8 cellular contexts compared by ENCODE assay signal in the genomic region with DNA sequence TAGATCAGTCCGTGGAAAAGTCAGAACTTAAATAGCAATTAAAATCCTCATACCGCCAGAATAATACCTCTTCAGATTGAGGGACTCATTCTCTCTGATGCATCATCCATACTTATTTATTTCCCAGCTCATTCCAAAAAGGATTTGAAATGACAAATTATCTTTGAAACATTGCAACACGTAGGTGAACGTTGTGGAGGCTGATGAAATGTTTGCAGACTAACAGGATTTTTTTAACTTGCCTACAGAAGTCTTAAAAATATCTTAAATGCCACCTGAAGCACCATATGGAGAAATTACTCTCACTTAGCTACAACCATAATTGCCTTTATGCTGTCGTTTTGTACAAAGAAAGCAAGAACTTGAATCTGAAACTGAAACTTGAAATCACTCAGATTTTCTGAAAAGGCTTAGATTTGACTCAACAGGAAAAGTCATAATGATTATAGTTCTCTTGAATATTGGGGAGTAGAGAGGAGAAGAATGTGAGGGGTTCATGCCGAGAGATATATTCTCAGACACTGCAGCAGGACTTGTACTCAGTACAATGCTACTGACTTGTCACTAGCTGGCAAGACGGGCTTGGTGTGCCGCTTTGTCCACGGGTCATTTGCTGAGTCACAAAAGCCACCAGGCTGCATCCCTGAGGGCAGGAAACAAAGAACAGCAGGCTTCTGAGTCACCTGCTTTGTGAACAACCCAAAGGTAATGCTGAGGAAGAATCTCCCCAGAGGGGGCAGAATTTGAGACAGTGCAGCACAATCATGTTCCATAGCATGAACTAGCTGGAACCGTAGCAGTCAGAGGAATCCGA. TPM values are rescaled to one million over a fixed set of nuclear protein-coding genes. Genes with fewer than 3 reads are reported as not detected.
A peak's percentile ranks its signal among the peaks of the same experiment; 100 is the strongest.
DNase-seq lines count a peak whose midpoint lies in the region; ATAC-seq and TF ChIP-seq lines count a peak whose summit lies in the region.

No MANE protein-coding gene starts in this region.

- H3K27me3 ChIP-seq in BLaER1 treated with 17β-estradiol and CSF1 and Interleukin-3, amounts not matched to agents 10 nM and 100 nM, result no peaks in the 10 kb centered on the region

- DNase-seq in OCI-LY7 (ENCODE audit: low spot score) (peak; percentile 50), Right ventricle myocardium superior (peak; percentile 41), sciatic nerve (ENCODE audit: low spot score) (no peak), GOT3 (lab: John Stamatoyannopoulos, UW) (no peak)
- DNase-seq in activated T-helper 1 cell treated with anti-CD3 and anti-CD28 coated beads, Interleukin-2, amount 50 U/mL, for 16 hours (ENCODE audit: low read depth in 1 of 2, low spot score in 1 of 2), result peak; percentile 17 to 34

- H3K4me1 ChIP-seq in BLaER1 treated with 17β-estradiol and CSF1 and Interleukin-3, amounts not matched to agents 10 nM and 100 nM, result peaks cover 0 to 16% (median 10%) of the 10 kb centered on the region in 10 experiments; a peak in 16 of 20 replicates
- H3K4me1 ChIP-seq in OCI-LY7 (ENCODE audit: insufficient read depth, low read length, poor library complexity, severe bottlenecking), result peaks cover 23% of the 10 kb centered on the region

- CTCF ChIA-PET in OCI-LY7 (lab: Charles Lee; ENCODE audit: unreplicated experiment), result no interaction called here

- H3K9ac ChIP-seq in BLaER1 treated with 17β-estradiol and CSF1 and Interleukin-3, amounts not matched to agents 10 nM and 100 nM, result peak overlapping the region in 7 of 11 experiments; percentile 14 to 63 (median 50); a peak in 11 of 22 replicates

- H4K20me1 ChIP-seq in BLaER1 treated with 17β-estradiol and CSF1 and Interleukin-3, amounts not matched to agents 10 nM and 100 nM, result no peaks in the 10 kb centered on the region
- no peaks in the 10 kb centered on the region for H4K20me1 ChIP-seq in OCI-LY7 (ENCODE audit: insufficient read depth, low read length)

- POLR2A ChIA-PET in OCI-LY7 (lab: Charles Lee), result interaction anchor here (0.6 to 2.9 kb wide), 6 partner anchors 10 to 1741 kb away, joined by 3 to 10 read pairs (median 4); no protein-coding TSS in a partner anchor

- peak; percentile 58 for TF ChIP-seq CTCF in OCI-LY7 (conservative IDR thresholded peaks at IDR 0.05; ENCODE audit: low read length)

- peak overlapping the region; percentile 34; the same call in 1 of the 2 replicates for H2AFZ ChIP-seq in OCI-LY7 (ENCODE audit: low read length)

- no TSS peak for BruUV-seq in OCI-LY7 (replicated peaks; lab: Mats Ljungman, UMichigan)

- H3K27ac ChIP-seq in BLaER1 treated with 17β-estradiol and CSF1 and Interleukin-3, amounts not matched to agents 10 nM and 100 nM, result peak overlapping the region in 7 of 11 experiments; percentile 10 to 67 (median 21); a peak in 9 of 22 replicates
- no peak overlapping the region for H3K27ac ChIP-seq in OCI-LY7 (ENCODE audit: low read depth, low read length, poor library complexity, severe bottlenecking)

- ATAC-seq in GM19043 (IDR thresholded peaks at IDR 0.05; ENCODE audit: low read depth, unreplicated experiment) (peak; percentile 82), HG03196 (IDR thresholded peaks at IDR 0.05; ENCODE audit: unreplicated experiment) (peak; percentile 84), Right ventricle myocardium superior (ENCODE audit: poor library complexity) (peak; percentile 46), sciatic nerve (peak; percentile 17)

- peak overlapping the region; percentile 31 to 92 (median 52); a peak in 20 of 22 replicates for H3K4me2 ChIP-seq in BLaER1 treated with 17β-estradiol and CSF1 and Interleukin-3, amounts not matched to agents 10 nM and 100 nM
- H3K4me2 ChIP-seq in OCI-LY7 (ENCODE audit: low read length), result peak overlapping the region; percentile 58

- no peaks in the 10 kb centered on the region for H3K9me3 ChIP-seq in BLaER1 treated with 17β-estradiol and CSF1 and Interleukin-3, amounts not matched to agents 10 nM and 100 nM (replicated peaks in 1 of 11)
- no peaks in the 10 kb centered on the region for H3K9me3 ChIP-seq in OCI-LY7 (ENCODE audit: low read length)

- H3K4me3 ChIP-seq in BLaER1 treated with 17β-estradiol and CSF1 and Interleukin-3, amounts not matched to agents 10 nM and 100 nM, result peak overlapping the region in 4 of 10 experiments; percentile 22 to 42 (median 31); a peak in 4 of 20 replicates
- peak overlapping the region; percentile 13 for H3K4me3 ChIP-seq in OCI-LY7 (ENCODE audit: low read depth, low read length, poor library complexity, severe bottlenecking)

- H3K36me3 ChIP-seq in BLaER1 treated with 17β-estradiol and CSF1 and Interleukin-3, amounts not matched to agents 10 nM and 100 nM, result no peaks in the 10 kb centered on the region
- no peaks in the 10 kb centered on the region for H3K36me3 ChIP-seq in OCI-LY7 (ENCODE audit: insufficient read depth, low read length)

- intact Hi-C loops in OCI-LY7 (cut with micrococcal nuclease; ENCODE audit: unreplicated experiment), result no loop called here
- intact Hi-C loops in Right ventricle myocardium superior (cut with DNase I), result no loop called here
- intact Hi-C loops in sciatic nerve (cut with DNase I), result no loop called here

- H3K9me2 ChIP-seq in OCI-LY7 (ENCODE audit: insufficient read depth, low read length), result no peaks in the 10 kb centered on the region

- H3K79me2 ChIP-seq in OCI-LY7 (ENCODE audit: insufficient read depth, low read depth, low read length), result no peaks in the 10 kb centered on the region

RNA-seq across cellular contexts. Expression of a gene that starts 7.1 kb away (rescaled TPM):
- total RNA-seq in OCI-LY7 (2014; rRNA removed; shearing (Covaris generic)), result 1.5 and 3.2 TPM in 2 replicates
- 4.2 and 5.8 TPM in 2 replicates for total RNA-seq in OCI-LY7 (2022)
- total RNA-seq in Right ventricle myocardium superior, result 2.9 TPM
- total RNA-seq in sciatic nerve, result 10.0 TPM

Comparison
In these comparisons a context has a peak if more than half of its experiments do, and no peak if none do; other contexts are left out.
1. ATAC-seq: peak in every context shown above with its lines; median percentile 84 in HG03196; 82 in GM19043; 46 in Right ventricle myocardium superior; 17 in sciatic nerve.
2. DNase-seq: peak in OCI-LY7 (single experiment), activated T-helper 1 cell treated with anti-CD3 and anti-CD28 coated beads, Interleukin-2, amount 50 U/mL, for 16 hours (2 of 2) and Right ventricle myocardium superior (single experiment); none in sciatic nerve (single experiment) and GOT3 (single experiment).